Comparison of ENCODE assay signal across 9 cellular contexts in genomic region chr7:104341545-104341944, GRCh38. TPM values are rescaled to one million over a fixed set of nuclear protein-coding genes. Genes with fewer than 3 reads are reported as not detected.
DNase-seq lines count a peak whose midpoint lies in the region; TF ChIP-seq lines count a peak whose summit lies in the region.
"Had no signal": no experiment of that assay in that cellular context is flagged by ENCODE, and none has a peak within 500 bp of the region (broad histone marks: within the 10 kb centered on the region; RNA-seq: fewer than 3 reads in every experiment).

No MANE protein-coding gene starts in this region.

- TF ChIP-seq CTCF in GM12872 (IDR thresholded peaks at IDR 0.05; ENCODE audit: insufficient read depth, low read depth, low read length) (peak; percentile 32; the same call in 1 of the 3 replicates), NB4 (IDR thresholded peaks at IDR 0.05; ENCODE audit: low read depth, low read length) (peak; percentile 54), SK-N-SH (IDR thresholded peaks at IDR 0.05) (peak; percentile 36)

- H4K5ac ChIP-seq in mesendoderm (ENCODE audit: low read length), result no peak overlapping the region

- no peak overlapping the region for H4K8ac ChIP-seq in mesendoderm (ENCODE audit: low read depth, low read length)

- H4K20me1 ChIP-seq in SK-N-SH (ENCODE audit: insufficient read depth), result no peaks in the 10 kb centered on the region

- no peak overlapping the region for H2BK5ac ChIP-seq in mesendoderm (ENCODE audit: low read length)

- no peaks in the 10 kb centered on the region for H3K79me2 ChIP-seq in SK-N-SH (ENCODE audit: insufficient read depth)
- H3K79me2 ChIP-seq in mesendoderm (ENCODE audit: control insufficient read depth, insufficient read depth, low read length), result no peaks in the 10 kb centered on the region

- H3K4ac ChIP-seq in mesendoderm (ENCODE audit: low read depth, low read length), result no peak overlapping the region

- H3K4me1 ChIP-seq in SK-N-SH (ENCODE audit: control insufficient read depth in 1 of 2, insufficient read depth in 2 of 2, low read depth in 1 of 2, low read length in 1 of 2), result no peaks in the 10 kb centered on the region
- no peaks in the 10 kb centered on the region for H3K4me1 ChIP-seq in mesendoderm (ENCODE audit: control insufficient read depth, low read depth, low read length)

- H3K23ac ChIP-seq in mesendoderm (ENCODE audit: low read length), result no peak overlapping the region

- H3K36me3 ChIP-seq in SK-N-SH (replicated peaks in 1 of 2; ENCODE audit: control insufficient read depth in 1 of 2, insufficient read depth in 2 of 2, low read length in 1 of 2) (no peaks in the 10 kb centered on the region), mesendoderm (ENCODE audit: control insufficient read depth, insufficient read depth, low read length) (no peaks in the 10 kb centered on the region)

- no peak overlapping the region for H2BK15ac ChIP-seq in mesendoderm (replicated peaks; ENCODE audit: low read depth)

- peak; percentile 47 for DNase-seq in NB4 (ENCODE audit: low read depth)
- peak; percentile 69 for DNase-seq in SK-N-SH
- DNase-seq in mesendoderm, result peak; percentile 80
- DNase-seq in NOMO-1 treated with DMSO at 0.1 percent for 48 hours (lab: John Stamatoyannopoulos, UW; ENCODE audit: unreplicated experiment), result no peak
- no peak for DNase-seq in 8988T
- no peak for DNase-seq in DMS114 treated with DMSO at 0.1 percent for 48 hours (lab: John Stamatoyannopoulos, UW; ENCODE audit: unreplicated experiment)
- DNase-seq in SIG-M5 (lab: John Stamatoyannopoulos, UW), result no peak

- POLR2A ChIA-PET in SK-N-SH (lab: Yijun Ruan, JAX), result no interaction called here

- no peak for TF ChIP-seq EP300 in SK-N-SH (IDR thresholded peaks at IDR 0.05; ENCODE audit: borderline replicate concordance in 1 of 2, low read depth in 1 of 2, low read length in 1 of 2)

- no peaks in the 10 kb centered on the region for H3F3A ChIP-seq in SK-N-SH (replicated peaks; ENCODE audit: insufficient read depth)

- H2AK5ac ChIP-seq in mesendoderm (ENCODE audit: low read length), result no peak overlapping the region

- no peaks in the 10 kb centered on the region for H3K79me1 ChIP-seq in mesendoderm (ENCODE audit: low read length)

- H2AFZ ChIP-seq in SK-N-SH (ENCODE audit: low read depth), result no peak overlapping the region

- no peak for TF ChIP-seq POLR2A in NB4 (IDR thresholded peaks at IDR 0.05; ENCODE audit: extremely low read depth, insufficient read length)

- H3K4me3 ChIP-seq in NB4 (ENCODE audit: low read depth, low read length) (no peak overlapping the region), SK-N-SH (ENCODE audit: low read depth in 2 of 2, low read length in 1 of 2) (no peak overlapping the region; a peak in 1 of 4 replicates), mesendoderm (ENCODE audit: low read length) (no peak overlapping the region)
- H3K4me3 ChIP-seq: SK-N-MC had no signal

- H3K4me2 ChIP-seq in SK-N-SH (no peak overlapping the region), mesendoderm (ENCODE audit: low read length) (no peak overlapping the region)

- H3K27ac ChIP-seq in SK-N-SH (ENCODE audit: low read depth in 2 of 2, low read length in 1 of 2) (no peak overlapping the region), mesendoderm (ENCODE audit: low read depth, low read length) (no peak overlapping the region)
- H3K27ac ChIP-seq: SK-N-MC had no signal

- H3K9ac ChIP-seq in SK-N-SH, result no peak overlapping the region
- H3K9ac ChIP-seq in mesendoderm (ENCODE audit: low read length), result no peak overlapping the region

- no peaks in the 10 kb centered on the region for H3K9me2 ChIP-seq in SK-N-SH

- H2BK120ac ChIP-seq in mesendoderm (ENCODE audit: low read depth, low read length), result no peak overlapping the region

- TF ChIP-seq RAD21 in SK-N-SH (IDR thresholded peaks at IDR 0.05; ENCODE audit: low read length), result peak; percentile 83

- CTCF ChIA-PET in SK-N-SH (lab: Yijun Ruan, JAX), result interaction anchor here (0.6 to 8.6 kb wide), 34 partner anchors 9 to 576 kb away, joined by 3 to 156 read pairs (median 4); partner anchors contain the start of gene LHFPL3

- no peaks in the 10 kb centered on the region for H3K9me3 ChIP-seq in SK-N-SH

- no peak overlapping the region for H3K18ac ChIP-seq in mesendoderm (ENCODE audit: low read length)

- 0% methylated on average over 2 of the region's 2 CpGs for WGBS in SK-N-SH (ENCODE audit: low lambda C conversion rate)
- WGBS in mesendoderm (ENCODE audit: extremely low coverage, insufficient coverage, low lambda C conversion rate), result no CpG with 5 or more reads among the region's 2 CpGs

- H3K56ac ChIP-seq in mesendoderm (ENCODE audit: low read length), result no peak overlapping the region

- H3K27me3 ChIP-seq in SK-N-SH (ENCODE audit: insufficient read depth) (no peaks in the 10 kb centered on the region), mesendoderm (ENCODE audit: insufficient read depth, low read length, poor library complexity) (no peaks in the 10 kb centered on the region)

TF ChIP-seq in SK-N-SH, 30 proteins besides CTCF, POLR2A, EP300 and RAD21:
- TF ChIP-seq SMC3 (IDR thresholded peaks at IDR 0.05; ENCODE audit: low read depth, low read length), result peak; percentile 54; the same call in 1 of the 2 replicates
- no peak for TF ChIP-seq POLR2AphosphoS5 (IDR thresholded peaks at IDR 0.05; ENCODE audit: low read depth, low read length)
- TF ChIP-seq NRF1 (IDR thresholded peaks at IDR 0.05; ENCODE audit: low read depth, low read length), result no peak
- no peak for TF ChIP-seq RFX5 (IDR thresholded peaks at IDR 0.05; ENCODE audit: low read length)
- TF ChIP-seq FOSL2 (IDR thresholded peaks at IDR 0.05; ENCODE audit: borderline replicate concordance, low read depth), result no peak
- TF ChIP-seq RXRA (IDR thresholded peaks at IDR 0.05; ENCODE audit: borderline replicate concordance, low read depth), result no peak

RNA-seq across cellular contexts. Expression of gene LHFPL3, which starts 13.1 kb away (rescaled TPM):
- polyA plus RNA-seq in SK-N-SH (2012; rRNA removed), result not detected in 2 replicates
- not detected in 2 replicates for polyA plus RNA-seq in SK-N-SH (2012; cell fraction: cytosol; rRNA removed)
- polyA plus RNA-seq in SK-N-SH (2012; cell fraction: nucleus; rRNA removed), result not detected in 2 replicates
- polyA plus RNA-seq in mesendoderm (2013, experiment 1 of 2), result 0.03 TPM
- polyA plus RNA-seq in mesendoderm (2013, experiment 2 of 2), result not detected

Comparison
In these comparisons a context has a peak if more than half of its experiments do, and no peak if none do; other contexts are left out.
1. DNase-seq: peak in NB4 (single experiment), SK-N-SH (single experiment) and mesendoderm (single experiment); none in NOMO-1 treated with DMSO at 0.1 percent for 48 hours (single experiment), 8988T (single experiment), DMS114 treated with DMSO at 0.1 percent for 48 hours (single experiment) and SIG-M5 (single experiment).
2. Peak in every context shown above with its lines, with median percentiles within 50 percentile points of each other: CTCF ChIP-seq.